Comparison of ENCODE assay signal across 1 cellular context in genomic region chr19:41397086-41398041, GRCh38.
TF ChIP-seq lines count a peak whose summit lies in the region.

BCKDHA (plus strand) TSS chr19:41397818; CDS start chr19:41397828, 10 bp downstream.
EXOSC5 (minus strand) TSS chr19:41397359; CDS start chr19:41397328, 31 bp downstream.

TF ChIP-seq in GM12878, 131 proteins besides CTCF, POLR2A, EP300 and RAD21 (continued from another document and continues in another):
- TF ChIP-seq HCFC1 (IDR thresholded peaks at IDR 0.05; ENCODE audit: low read length): peak; percentile 58
- peak; percentile 51 for TF ChIP-seq CREB1 (IDR thresholded peaks at IDR 0.05; ENCODE audit: low read depth)
- TF ChIP-seq SMAD5 (IDR thresholded peaks at IDR 0.05; ENCODE audit: low read depth): peak; percentile 45; the same call in 1 of the 2 replicates
- no peak for TF ChIP-seq SREBF1 (IDR thresholded peaks at IDR 0.05; ENCODE audit: low read length)
- no peak for TF ChIP-seq SMAD1 (IDR thresholded peaks at IDR 0.05; ENCODE audit: low read depth, partially characterized antibody)
- TF ChIP-seq ATF2 (IDR thresholded peaks at IDR 0.05; ENCODE audit: low read length): no peak
- no peak for TF ChIP-seq ZBTB4 (CRISPR knock-in tag; IDR thresholded peaks at IDR 0.05)
- TF ChIP-seq ZZZ3 (IDR thresholded peaks at IDR 0.05; ENCODE audit: control insufficient read depth, insufficient read length, low read depth): no peak
- TF ChIP-seq ZBTB11 (CRISPR knock-in tag; IDR thresholded peaks at IDR 0.05): no peak
- no peak for TF ChIP-seq ZSCAN29 (IDR thresholded peaks at IDR 0.05)
- peak; percentile 84 for TF ChIP-seq PKNOX1 (IDR thresholded peaks at IDR 0.05)
- no peak for TF ChIP-seq CEBPB (IDR thresholded peaks at IDR 0.05; ENCODE audit: borderline replicate concordance in 1 of 2, low read depth in 2 of 2, low read length in 2 of 2)
- TF ChIP-seq TCF12 (IDR thresholded peaks at IDR 0.05; ENCODE audit: low read depth, low read length): 0 out of 2 replicates have a peak, but pooled peaks have one; percentile 10
- peak; percentile 95 for TF ChIP-seq ZBTB33 (IDR thresholded peaks at IDR 0.05)
- peak; percentile 83; the same call in 1 of the 2 replicates for TF ChIP-seq NBN (IDR thresholded peaks at IDR 0.05)
- peak; percentile 93 for TF ChIP-seq ZNF24 (IDR thresholded peaks at IDR 0.05)
- no peak for TF ChIP-seq NR2F1 (conservative IDR thresholded peaks at IDR 0.05)
- peak; percentile 63 for TF ChIP-seq ZBTB40 (IDR thresholded peaks at IDR 0.05; ENCODE audit: borderline replicate concordance)
- peak; percentile 97 for TF ChIP-seq SIN3A (IDR thresholded peaks at IDR 0.05; ENCODE audit: low read depth, low read length)
- peak; percentile 81 for TF ChIP-seq HDGF (IDR thresholded peaks at IDR 0.05)
- no peak for TF ChIP-seq HDAC6 (IDR thresholded peaks at IDR 0.05; ENCODE audit: unreplicated experiment)
- peak; percentile 100 for TF ChIP-seq MAX (IDR thresholded peaks at IDR 0.05; ENCODE audit: low read depth, low read length)
- peak; percentile 70 for TF ChIP-seq ATF7 (IDR thresholded peaks at IDR 0.05; ENCODE audit: low read depth)
- peak; percentile 62 for TF ChIP-seq RFX5 (IDR thresholded peaks at IDR 0.05; ENCODE audit: low read depth, low read length)
- TF ChIP-seq KAT2A (conservative IDR thresholded peaks at IDR 0.05; ENCODE audit: control insufficient read depth, low read depth, low read length): no peak
- peak; percentile 95 to 98 for TF ChIP-seq BHLHE40 (IDR thresholded peaks at IDR 0.05; ENCODE audit: borderline replicate concordance in 1 of 2, low read depth in 2 of 2, low read length in 1 of 2)
- TF ChIP-seq RCOR1 (conservative IDR thresholded peaks at IDR 0.05; ENCODE audit: low read depth, low read length): no peak
- TF ChIP-seq RB1 (IDR thresholded peaks at IDR 0.05; ENCODE audit: borderline replicate concordance): peak; percentile 59; the same call in 1 of the 2 replicates
- TF ChIP-seq POU2F2 (IDR thresholded peaks at IDR 0.05; ENCODE audit: borderline replicate concordance, low read depth, low read length): peak; percentile 61; the same call in 2 of the 3 replicates
- TF ChIP-seq LARP7 (IDR thresholded peaks at IDR 0.05): peak; percentile 29; the same call in 1 of the 2 replicates
- TF ChIP-seq RAD51 (IDR thresholded peaks at IDR 0.05): peak; percentile 92
- no peak for TF ChIP-seq RELA (IDR thresholded peaks at IDR 0.05; ENCODE audit: borderline replicate concordance, partially characterized antibody)
- TF ChIP-seq USF1 (IDR thresholded peaks at IDR 0.05; ENCODE audit: borderline replicate concordance, extremely low read length, insufficient read depth, low read depth, low read length): peak; percentile 88
- peak; percentile 100 for TF ChIP-seq MXI1 (IDR thresholded peaks at IDR 0.05; ENCODE audit: low read depth, low read length)
- peak; percentile 74 for TF ChIP-seq IKZF1 (conservative IDR thresholded peaks at IDR 0.05)
- 0 out of 2 replicates have a peak, but pooled peaks have one; percentile 26 for TF ChIP-seq GATAD2B (conservative IDR thresholded peaks at IDR 0.05; ENCODE audit: low read depth)
- TF ChIP-seq MYB (IDR thresholded peaks at IDR 0.05; ENCODE audit: borderline replicate concordance, low read depth, low read length): peak; percentile 99
- TF ChIP-seq USF2 (IDR thresholded peaks at IDR 0.05; ENCODE audit: borderline replicate concordance, low read depth, low read length): peak; percentile 70
- TF ChIP-seq ZNF274 (IDR thresholded peaks at IDR 0.05; ENCODE audit: insufficient read depth, insufficient read length): no peak
- no peak for TF ChIP-seq CHD4 (IDR thresholded peaks at IDR 0.05)
- peak; percentile 98 for TF ChIP-seq RELB (IDR thresholded peaks at IDR 0.05; ENCODE audit: low read depth)
- TF ChIP-seq NFXL1 (IDR thresholded peaks at IDR 0.05; ENCODE audit: borderline replicate concordance): no peak
- no peak for TF ChIP-seq IKZF2 (IDR thresholded peaks at IDR 0.05)
